30 cellular contexts compared by ENCODE assay signal in the genomic region with DNA sequence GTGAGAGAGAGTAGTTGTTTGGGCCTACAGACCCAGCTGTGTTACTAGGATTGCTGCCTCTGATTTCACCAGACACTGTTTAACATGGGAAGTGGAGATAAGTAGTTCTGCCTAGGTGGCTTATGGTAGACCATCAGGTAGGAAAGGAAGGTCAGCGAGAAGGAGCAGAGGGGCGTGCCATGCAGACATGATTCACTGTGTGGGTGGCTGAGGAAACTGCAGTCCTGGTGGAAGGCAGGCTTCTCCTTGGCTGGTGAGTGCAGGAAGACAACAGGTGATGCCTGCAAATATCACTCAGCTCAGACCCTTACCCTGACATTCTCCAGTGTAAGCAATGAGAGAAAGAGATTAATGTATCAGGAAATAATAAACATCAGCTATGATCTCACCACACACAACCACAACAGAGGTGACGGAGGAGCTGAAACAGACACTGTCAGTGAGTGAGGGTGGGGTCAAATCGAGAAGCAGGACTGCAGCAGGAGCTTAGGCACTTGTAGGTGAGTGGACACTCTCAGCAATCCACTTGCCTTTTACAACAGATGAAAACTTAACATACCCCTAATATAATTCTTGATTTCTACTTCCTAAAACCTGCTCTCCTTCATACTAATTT. TPM values are rescaled to one million over a fixed set of nuclear protein-coding genes. Genes with fewer than 3 reads are reported as not detected.
DNase-seq lines count a peak whose midpoint lies in the region; ATAC-seq and TF ChIP-seq lines count a peak whose summit lies in the region.
"Had no signal": no experiment of that assay in that cellular context is flagged by ENCODE, and none has a peak within 500 bp of the region (broad histone marks: within the 10 kb centered on the region; RNA-seq: fewer than 3 reads in every experiment).

No MANE protein-coding gene starts in this region.

- H3K4me3 ChIP-seq in fibroblast of villous mesenchyme (ENCODE audit: low read depth, low read length), result no peak overlapping the region
- H3K4me3 ChIP-seq: BLaER1 treated with 17β-estradiol and CSF1 and Interleukin-3, amounts not matched to agents 10 nM and 100 nM; body of pancreas; left lung; tibial artery had no signal

- H3K4me1 Mint-ChIP-seq in activated CD4-positive, alpha-beta T cell treated with anti-CD3 and anti-CD28 coated beads, Interleukin-2, amount 10 ng/mL, durations not matched to agents 24 days and 14 days, result peaks cover 35% of the 10 kb centered on the region
- H3K4me1 Mint-ChIP-seq in activated CD4-positive, alpha-beta T cell treated with anti-CD3 and anti-CD28 coated beads for 36 hours, result peaks cover 38% of the 10 kb centered on the region
- H3K4me1 Mint-ChIP-seq in T-helper 17 cell, result peaks cover 41% of the 10 kb centered on the region
- peaks cover 46% of the 10 kb centered on the region for H3K4me1 Mint-ChIP-seq in stimulated activated effector memory CD8-positive, alpha-beta T cell treated with anti-CD3 and anti-CD28 coated beads, Interleukin-12 subunit alpha, Interleukin-12 subunit beta, amount 100 ng/mL, for 72 hours

- peaks cover under 1% of the 10 kb centered on the region for H3K9me3 ChIP-seq in T-helper 17 cell (ENCODE audit: control insufficient read depth, low read length, poor library complexity, severe bottlenecking)
- H3K9me3 ChIP-seq: body of pancreas had no signal

- CTCF ChIA-PET in activated CD4-positive, alpha-beta T cell treated with anti-CD3 and anti-CD28 coated beads for 36 hours (lab: Charles Lee), result interaction anchor here (0.8 kb wide), 1 partner anchor 637 kb away, joined by 3 read pairs; no protein-coding TSS in a partner anchor

- H3K4me3 Mint-ChIP-seq in activated CD4-positive, alpha-beta T cell treated with anti-CD3 and anti-CD28 coated beads, Interleukin-2, amount 10 ng/mL, durations not matched to agents 24 days and 14 days, result no peak overlapping the region
- no peak overlapping the region for H3K4me3 Mint-ChIP-seq in activated CD4-positive, alpha-beta T cell treated with anti-CD3 and anti-CD28 coated beads for 36 hours
- H3K4me3 Mint-ChIP-seq in T-helper 17 cell, result peak overlapping the region; percentile 61
- no peak overlapping the region for H3K4me3 Mint-ChIP-seq in stimulated activated effector memory CD8-positive, alpha-beta T cell treated with anti-CD3 and anti-CD28 coated beads, Interleukin-12 subunit alpha, Interleukin-12 subunit beta, amount 100 ng/mL, for 72 hours

- DNase-seq in activated CD4-positive, alpha-beta T cell treated with anti-CD3 and anti-CD28 coated beads, Interleukin-2, amount 10 ng/mL, durations not matched to agents 24 days and 14 days, result peak; percentile 54
- no peak for DNase-seq in activated CD4-positive, alpha-beta T cell treated with anti-CD3 and anti-CD28 coated beads for 36 hours
- no peak for DNase-seq in T-helper 17 cell
- peak; percentile 7 for DNase-seq in fibroblast of villous mesenchyme (ENCODE audit: low read depth)
- no peak for DNase-seq in stimulated activated effector memory CD8-positive, alpha-beta T cell treated with anti-CD3 and anti-CD28 coated beads, Interleukin-12 subunit alpha, Interleukin-12 subunit beta, amount 100 ng/mL, for 72 hours (ENCODE audit: low spot score in 2 of 2)
- DNase-seq in NCI-H2081 treated with DMSO at 0.1 percent for 48 hours (lab: John Stamatoyannopoulos, UW), result no peak
- DNase-seq in nucleus accumbens (lab: John Stamatoyannopoulos, UW), result no peak
- DNase-seq: activated naive CD4-positive, alpha-beta T cell treated with Interleukin-2 at 50 U/mL for 16 hours; activated T-cell treated with anti-CD3 and anti-CD28 coated beads, Interleukin-2, amount 50 U/mL, for 48 hours; body of pancreas; Calu3; DMS79 treated with DMSO at 0.1 percent for 48 hours; GF-D8; KBM-7; left lung; mesenchymal stem cell; NCI-H1105 treated with DMSO at 0.1 percent for 48 hours; NCI-H2029 treated with DMSO at 0.1 percent for 48 hours; NCI-H226; NCI-H526 treated with DMSO at 0.1 percent for 48 hours; posterior cingulate gyrus; right cardiac atrium; SHP77; stimulated activated CD4-positive, alpha-beta T cell treated with anti-CD3 and anti-CD28 coated beads, Interleukin-1b, Interleukin-23, amount 100 ng/mL, for 48 hours; tibial artery had no signal

- no peak for ATAC-seq in activated CD4-positive, alpha-beta T cell treated with anti-CD3 and anti-CD28 coated beads for 36 hours
- ATAC-seq in T-helper 17 cell (peak; percentile 44), GM21526 (IDR thresholded peaks at IDR 0.05; ENCODE audit: low FRiP score, unreplicated experiment) (no peak)
- ATAC-seq in stimulated activated effector memory CD8-positive, alpha-beta T cell treated with anti-CD3 and anti-CD28 coated beads, Interleukin-12 subunit alpha, Interleukin-12 subunit beta, amount 100 ng/mL, for 72 hours, result peak; percentile 58
- ATAC-seq: body of pancreas, HCT116, left lung, right cardiac atrium had no signal

- POLR2A ChIA-PET in activated CD4-positive, alpha-beta T cell treated with anti-CD3 and anti-CD28 coated beads for 36 hours (lab: Charles Lee), result no interaction called here

- no peaks in the 10 kb centered on the region for H3K27me3 Mint-ChIP-seq in activated CD4-positive, alpha-beta T cell treated with anti-CD3 and anti-CD28 coated beads, Interleukin-2, amount 10 ng/mL, durations not matched to agents 24 days and 14 days
- no peaks in the 10 kb centered on the region for H3K27me3 Mint-ChIP-seq in activated CD4-positive, alpha-beta T cell treated with anti-CD3 and anti-CD28 coated beads for 36 hours
- no peaks in the 10 kb centered on the region for H3K27me3 Mint-ChIP-seq in T-helper 17 cell

- TF ChIP-seq CTCF in fibroblast of villous mesenchyme (IDR thresholded peaks at IDR 0.05; ENCODE audit: insufficient read depth, low read depth, low read length), result no peak

- intact Hi-C loops in activated CD4-positive, alpha-beta T cell treated with anti-CD3 and anti-CD28 coated beads, Interleukin-2, amount 10 ng/mL, durations not matched to agents 24 days and 14 days (cut with micrococcal nuclease), result no loop called here
- intact Hi-C loops in activated CD4-positive, alpha-beta T cell treated with anti-CD3 and anti-CD28 coated beads for 36 hours (cut with DNase I, micrococcal nuclease), result no loop called here

- no peak overlapping the region for H3K27ac Mint-ChIP-seq in activated CD4-positive, alpha-beta T cell treated with anti-CD3 and anti-CD28 coated beads, Interleukin-2, amount 10 ng/mL, durations not matched to agents 24 days and 14 days
- no peak overlapping the region for H3K27ac Mint-ChIP-seq in activated CD4-positive, alpha-beta T cell treated with anti-CD3 and anti-CD28 coated beads for 36 hours
- peak overlapping the region; percentile 75 for H3K27ac Mint-ChIP-seq in T-helper 17 cell
- H3K27ac Mint-ChIP-seq in stimulated activated effector memory CD8-positive, alpha-beta T cell treated with anti-CD3 and anti-CD28 coated beads, Interleukin-12 subunit alpha, Interleukin-12 subunit beta, amount 100 ng/mL, for 72 hours, result peak overlapping the region; percentile 29

- H3K36me3 Mint-ChIP-seq in activated CD4-positive, alpha-beta T cell treated with anti-CD3 and anti-CD28 coated beads, Interleukin-2, amount 10 ng/mL, durations not matched to agents 24 days and 14 days (ENCODE audit: low read depth), result peaks cover 28% of the 10 kb centered on the region
- peaks cover 15% of the 10 kb centered on the region for H3K36me3 Mint-ChIP-seq in activated CD4-positive, alpha-beta T cell treated with anti-CD3 and anti-CD28 coated beads for 36 hours (ENCODE audit: low read depth)
- peaks cover 9% of the 10 kb centered on the region for H3K36me3 Mint-ChIP-seq in T-helper 17 cell (ENCODE audit: low read depth)
- peaks cover 9% of the 10 kb centered on the region for H3K36me3 Mint-ChIP-seq in stimulated activated effector memory CD8-positive, alpha-beta T cell treated with anti-CD3 and anti-CD28 coated beads, Interleukin-12 subunit alpha, Interleukin-12 subunit beta, amount 100 ng/mL, for 72 hours

- peaks cover 10% of the 10 kb centered on the region for H3K9me3 Mint-ChIP-seq in activated CD4-positive, alpha-beta T cell treated with anti-CD3 and anti-CD28 coated beads, Interleukin-2, amount 10 ng/mL, durations not matched to agents 24 days and 14 days
- peaks cover 7% of the 10 kb centered on the region for H3K9me3 Mint-ChIP-seq in activated CD4-positive, alpha-beta T cell treated with anti-CD3 and anti-CD28 coated beads for 36 hours (ENCODE audit: low read depth)
- no peaks in the 10 kb centered on the region for H3K9me3 Mint-ChIP-seq in stimulated activated effector memory CD8-positive, alpha-beta T cell treated with anti-CD3 and anti-CD28 coated beads, Interleukin-12 subunit alpha, Interleukin-12 subunit beta, amount 100 ng/mL, for 72 hours

RNA-seq across cellular contexts. Expression of a gene that starts 2.1 kb away (rescaled TPM):
- total RNA-seq in activated CD4-positive, alpha-beta T cell treated with anti-CD3 and anti-CD28 coated beads, Interleukin-2, amount 10 ng/mL, durations not matched to agents 24 days and 14 days, result 0.62 and 2.0 TPM in 2 replicates
- 1 to 10 TPM; 1.3 to 2.1 TPM for total RNA-seq in activated CD4-positive, alpha-beta T cell treated with anti-CD3 and anti-CD28 coated beads for 36 hours
- 1 to 10 TPM; 1.4 to 1.8 TPM for total RNA-seq in T-helper 17 cell
- 2.3 and 3.5 TPM in 2 replicates for total RNA-seq in fibroblast of villous mesenchyme
- total RNA-seq: M059J had no signal

RNA-seq across cellular contexts. Expression of a gene that starts 25.2 kb away (rescaled TPM):
- total RNA-seq in activated CD4-positive, alpha-beta T cell treated with anti-CD3 and anti-CD28 coated beads, Interleukin-2, amount 10 ng/mL, durations not matched to agents 24 days and 14 days, result 0.26 TPM in 1 of 2 replicates, not detected in the other
- not detected for total RNA-seq in activated CD4-positive, alpha-beta T cell treated with anti-CD3 and anti-CD28 coated beads for 36 hours
- total RNA-seq in T-helper 17 cell, result under 1 TPM in 1 of 2 donors, not detected in 1; 0.45 TPM
- 0.86 and 0.97 TPM in 2 replicates for total RNA-seq in fibroblast of villous mesenchyme
- total RNA-seq: M059J had no signal

RNA-seq across cellular contexts. Expression of a gene that starts 32.7 kb away (rescaled TPM):
- 18.2 and 22.4 TPM in 2 replicates for total RNA-seq in activated CD4-positive, alpha-beta T cell treated with anti-CD3 and anti-CD28 coated beads, Interleukin-2, amount 10 ng/mL, durations not matched to agents 24 days and 14 days
- 10 to 100 TPM; 11.0 to 12.7 TPM for total RNA-seq in activated CD4-positive, alpha-beta T cell treated with anti-CD3 and anti-CD28 coated beads for 36 hours
- total RNA-seq in T-helper 17 cell (10 to 100 TPM; 29.6 to 33.6 TPM), fibroblast of villous mesenchyme (30.2 and 32.9 TPM in 2 replicates)

RNA-seq across cellular contexts. Expression of a gene that starts 41.4 kb away (rescaled TPM):
- not detected in 2 replicates for total RNA-seq in activated CD4-positive, alpha-beta T cell treated with anti-CD3 and anti-CD28 coated beads, Interleukin-2, amount 10 ng/mL, durations not matched to agents 24 days and 14 days
- not detected for total RNA-seq in activated CD4-positive, alpha-beta T cell treated with anti-CD3 and anti-CD28 coated beads for 36 hours
- total RNA-seq in T-helper 17 cell (under 1 TPM in 1 of 2 donors, not detected in 1; 0.27 TPM), fibroblast of villous mesenchyme (not detected in 2 replicates)
- total RNA-seq: body of pancreas; Calu3; left lung; M059J; right cardiac atrium; T-helper 2 cell treated with Interferon-gamma antibody and Interleukin-4, amounts not matched to agents 100 ng/mL and 5 ng/mL, for 36 hours had no signal

RNA-seq across cellular contexts. Expression of a gene that starts 44.3 kb away (rescaled TPM):
- not detected in 2 replicates for total RNA-seq in activated CD4-positive, alpha-beta T cell treated with anti-CD3 and anti-CD28 coated beads, Interleukin-2, amount 10 ng/mL, durations not matched to agents 24 days and 14 days
- total RNA-seq in activated CD4-positive, alpha-beta T cell treated with anti-CD3 and anti-CD28 coated beads for 36 hours, result not detected
- total RNA-seq in T-helper 17 cell, result not detected
- total RNA-seq in fibroblast of villous mesenchyme, result 0.32 and 0.43 TPM in 2 replicates
- total RNA-seq: body of pancreas; Calu3; left lung; M059J; right cardiac atrium; T-helper 2 cell treated with Interferon-gamma antibody and Interleukin-4, amounts not matched to agents 100 ng/mL and 5 ng/mL, for 36 hours had no signal

Comparison
In these comparisons a context has a peak if more than half of its experiments do, and no peak if none do; other contexts are left out.
1. DNase-seq: peak in activated CD4-positive, alpha-beta T cell treated with anti-CD3 and anti-CD28 coated beads, Interleukin-2, amount 10 ng/mL, durations not matched to agents 24 days and 14 days (single experiment) and fibroblast of villous mesenchyme (single experiment); none in activated CD4-positive, alpha-beta T cell treated with anti-CD3 and anti-CD28 coated beads for 36 hours (single experiment), T-helper 17 cell (0 of 3), stimulated activated effector memory CD8-positive, alpha-beta T cell treated with anti-CD3 and anti-CD28 coated beads, Interleukin-12 subunit alpha, Interleukin-12 subunit beta, amount 100 ng/mL, for 72 hours (0 of 2), NCI-H2081 treated with DMSO at 0.1 percent for 48 hours (single experiment) and nucleus accumbens (0 of 56).
2. H3K27ac Mint-ChIP-seq: peak in T-helper 17 cell (single experiment) and stimulated activated effector memory CD8-positive, alpha-beta T cell treated with anti-CD3 and anti-CD28 coated beads, Interleukin-12 subunit alpha, Interleukin-12 subunit beta, amount 100 ng/mL, for 72 hours (single experiment); none in activated CD4-positive, alpha-beta T cell treated with anti-CD3 and anti-CD28 coated beads, Interleukin-2, amount 10 ng/mL, durations not matched to agents 24 days and 14 days (single experiment) and activated CD4-positive, alpha-beta T cell treated with anti-CD3 and anti-CD28 coated beads for 36 hours (single experiment).
3. ATAC-seq: peak in T-helper 17 cell (single experiment) and stimulated activated effector memory CD8-positive, alpha-beta T cell treated with anti-CD3 and anti-CD28 coated beads, Interleukin-12 subunit alpha, Interleukin-12 subunit beta, amount 100 ng/mL, for 72 hours (single experiment); none in activated CD4-positive, alpha-beta T cell treated with anti-CD3 and anti-CD28 coated beads for 36 hours (single experiment) and GM21526 (single experiment).